ENCODE assay signal across 8 cellular contexts in the genomic region with DNA sequence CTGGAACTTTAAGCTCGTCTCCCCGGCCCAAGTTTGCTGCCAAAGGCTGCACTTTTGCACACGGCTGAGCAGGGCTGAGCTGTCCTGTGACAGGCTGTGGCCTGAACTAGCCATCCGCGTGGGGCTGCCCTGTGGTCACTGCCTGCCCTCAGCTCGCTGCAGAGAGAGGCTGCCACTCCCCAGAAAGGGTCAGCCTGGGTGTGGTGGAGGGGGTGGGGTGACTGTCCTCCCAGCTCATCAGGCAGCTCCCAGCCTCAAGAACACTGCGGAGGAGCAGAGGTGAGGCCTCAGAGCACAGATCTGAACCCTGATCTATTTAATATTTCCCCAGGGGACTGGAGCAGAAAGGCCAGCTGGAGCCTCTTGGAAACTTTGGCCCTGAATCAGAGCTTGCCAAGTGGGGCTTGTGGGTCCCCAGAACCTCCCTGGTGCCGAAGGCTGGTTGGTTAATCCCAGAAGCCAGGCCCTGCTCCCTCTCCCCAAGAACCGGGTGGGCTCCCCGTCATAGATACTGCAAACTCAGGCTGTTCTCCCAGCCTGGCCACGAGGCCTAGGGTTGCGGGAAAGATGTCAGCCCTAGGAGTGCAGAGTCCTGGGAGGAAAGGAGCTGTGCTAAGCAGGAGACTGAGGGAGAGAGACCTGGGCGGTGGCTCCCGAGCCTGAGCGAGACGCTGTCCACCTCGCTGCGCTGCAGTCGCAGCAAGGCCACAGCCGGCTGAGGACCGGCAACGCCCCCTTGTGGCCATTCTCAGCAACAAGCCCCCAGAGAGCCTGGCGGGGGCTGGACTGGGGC.
A peak's percentile ranks its signal among the peaks of the same experiment; 100 is the strongest.
DNase-seq lines count a peak whose midpoint lies in the region; ATAC-seq and TF ChIP-seq lines count a peak whose summit lies in the region.

No MANE protein-coding gene starts in this region.

- no peaks in the 10 kb centered on the region for H3K27me3 Mint-ChIP-seq in chondrocyte (ENCODE audit: low read depth)

- peaks cover 4% of the 10 kb centered on the region for H3K9me3 Mint-ChIP-seq in chondrocyte (ENCODE audit: low read depth)

- no peak overlapping the region for H3K4me3 Mint-ChIP-seq in chondrocyte (ENCODE audit: unreplicated experiment)

- H3K36me3 Mint-ChIP-seq in chondrocyte (ENCODE audit: low read depth): no peaks in the 10 kb centered on the region

- H3K4me3 ChIP-seq in HFF-Myc (replicated peaks; ENCODE audit: low read depth, low read length): no peak overlapping the region

- peaks cover 46% of the 10 kb centered on the region for H3K4me1 Mint-ChIP-seq in chondrocyte (ENCODE audit: low read depth)

- ATAC-seq in GM21723 (IDR thresholded peaks at IDR 0.05; ENCODE audit: unreplicated experiment): no peak

- TF ChIP-seq CTCF in HFF-Myc (IDR thresholded peaks at IDR 0.05; ENCODE audit: low read depth, low read length, missing control alignments) (peak; percentile 93), chondrocyte (IDR thresholded peaks at IDR 0.05) (peak; percentile 98)

- no peaks in the 10 kb centered on the region for H3K27me3 ChIP-seq in layer of hippocampus (ENCODE audit: control insufficient read depth, insufficient read depth, low read length)

- peak overlapping the region; percentile 59 for H3K27ac ChIP-seq in layer of hippocampus (ENCODE audit: low read depth, low read length)

- DNase-seq in CMK (ENCODE audit: low read depth): peak; percentile 73
- no peak for DNase-seq in HFF-Myc (ENCODE audit: extremely low read depth, low read depth)
- peak; percentile 85 for DNase-seq in NCI-H345 (lab: John Stamatoyannopoulos, UW)
- peak; percentile 41 for DNase-seq in activated CD4-positive, alpha-beta T cell treated with anti-CD3 and anti-CD28 coated beads for 1 hour
- DNase-seq in chondrocyte (ENCODE audit: low spot score): no peak
- peak; percentile 42 to 57 (median 46) for DNase-seq in stimulated activated CD4-positive, alpha-beta T cell treated with anti-CD3 and anti-CD28 coated beads, Interleukin-1b, Interleukin-23, amount 100 ng/mL, for 24 hours (ENCODE audit: low read depth in 4 of 4, low spot score in 1 of 4)

- H3K27ac Mint-ChIP-seq in chondrocyte (ENCODE audit: unreplicated experiment): peak overlapping the region; percentile 85

Comparison
In these comparisons a context has a peak if more than half of its experiments do, and no peak if none do; other contexts are left out.
1. DNase-seq: peak in CMK (single experiment), NCI-H345 (single experiment), activated CD4-positive, alpha-beta T cell treated with anti-CD3 and anti-CD28 coated beads for 1 hour (single experiment) and stimulated activated CD4-positive, alpha-beta T cell treated with anti-CD3 and anti-CD28 coated beads, Interleukin-1b, Interleukin-23, amount 100 ng/mL, for 24 hours (4 of 4); none in HFF-Myc (single experiment) and chondrocyte (single experiment).